ENCODE assay signal across 15 cellular contexts in the genomic region with DNA sequence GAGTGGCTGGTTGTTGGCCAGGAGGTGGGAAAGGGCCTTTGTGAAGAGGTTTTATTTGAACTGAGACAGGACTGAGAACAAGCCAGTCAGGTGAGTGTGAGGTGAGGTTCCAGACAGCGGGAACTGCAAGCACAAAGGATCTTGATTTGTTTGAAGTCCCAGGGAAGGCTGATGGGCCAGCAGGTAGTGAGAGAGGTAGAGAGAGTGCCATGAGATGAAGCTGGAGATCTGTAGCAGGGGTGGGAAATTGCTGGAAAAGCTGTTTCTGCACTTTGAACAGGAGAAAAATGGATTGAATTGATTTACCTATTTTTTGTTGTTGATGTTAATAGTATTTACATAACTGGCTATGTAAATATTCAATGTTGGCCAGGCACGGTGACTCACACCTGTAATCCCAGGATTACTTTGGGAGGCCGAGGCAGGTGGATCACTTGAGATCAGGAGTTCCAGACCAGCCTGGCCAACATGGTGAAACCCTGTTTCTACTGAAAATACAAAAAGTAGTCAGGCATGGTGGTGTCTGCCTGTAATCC. TPM values are rescaled to one million over a fixed set of nuclear protein-coding genes. Genes with fewer than 3 reads are reported as not detected.
DNase-seq lines count a peak whose midpoint lies in the region; ATAC-seq and TF ChIP-seq lines count a peak whose summit lies in the region.
"Had no signal": no experiment of that assay in that cellular context is flagged by ENCODE, and none has a peak within 500 bp of the region (broad histone marks: within the 10 kb centered on the region; RNA-seq: fewer than 3 reads in every experiment).

No MANE protein-coding gene starts in this region.

- no peaks in the 10 kb centered on the region for H3K4me1 ChIP-seq in CD4-positive, CD25-positive, alpha-beta regulatory T cell (ENCODE audit: control insufficient read depth, insufficient read depth, low read length, poor library complexity, severe bottlenecking)
- no peaks in the 10 kb centered on the region for H3K4me1 ChIP-seq in gastrocnemius medialis

- no peaks in the 10 kb centered on the region for H3K36me3 Mint-ChIP-seq in CD4-positive, CD25-positive, alpha-beta regulatory T cell
- peaks cover 4% of the 10 kb centered on the region for H3K36me3 Mint-ChIP-seq in glutamatergic neuron (ENCODE audit: unreplicated experiment)

- H3K4me1 Mint-ChIP-seq in CD4-positive, CD25-positive, alpha-beta regulatory T cell = peaks cover 4 to 30% (median 12%) of the 10 kb centered on the region in 4 donors
- no peaks in the 10 kb centered on the region for H3K4me1 Mint-ChIP-seq in glutamatergic neuron (ENCODE audit: low read depth, unreplicated experiment)

- ATAC-seq in CD4-positive, CD25-positive, alpha-beta regulatory T cell (ENCODE audit: low read depth in 2 of 2) = no peak
- ATAC-seq in GM21619 (IDR thresholded peaks at IDR 0.05; ENCODE audit: unreplicated experiment) (no peak), gastrocnemius medialis (no peak)

- H3K27me3 Mint-ChIP-seq in CD4-positive, CD25-positive, alpha-beta regulatory T cell = no peaks in the 10 kb centered on the region
- peaks cover 11% of the 10 kb centered on the region for H3K27me3 Mint-ChIP-seq in glutamatergic neuron (ENCODE audit: unreplicated experiment)
- H3K27me3 Mint-ChIP-seq: stimulated activated naive CD8-positive, alpha-beta T cell treated with anti-CD3 and anti-CD28 coated beads, Interleukin-15, Interleukin-2, amounts not matched to agents 100 ng/mL and 50 ng/mL, for 24 hours had no signal

- no peak overlapping the region for H3K27ac ChIP-seq in CD4-positive, CD25-positive, alpha-beta regulatory T cell (ENCODE audit: insufficient read depth, low read length, poor library complexity, severe bottlenecking)
- H3K27ac ChIP-seq in gastrocnemius medialis = no peak overlapping the region
- H3K27ac ChIP-seq: brain microvascular endothelial cell, GM23248 had no signal

- no peaks in the 10 kb centered on the region for H3K9me3 ChIP-seq in CD4-positive, CD25-positive, alpha-beta regulatory T cell (ENCODE audit: control insufficient read depth in 2 of 2, low read length in 2 of 2)
- no peaks in the 10 kb centered on the region for H3K9me3 ChIP-seq in gastrocnemius medialis

- DNase-seq in CD4-positive, CD25-positive, alpha-beta regulatory T cell = no peak
- DNase-seq in NCI-H2029 treated with DMSO at 0.1 percent for 48 hours (lab: John Stamatoyannopoulos, UW) (peak; percentile 98), glutamatergic neuron (no peak), T-helper 1 cell (no peak), gastrocnemius medialis (no peak)
- DNase-seq: activated naive CD4-positive, alpha-beta T cell; brain microvascular endothelial cell; effector memory CD4-positive, alpha-beta T cell; GM23248; NCI-H524 treated with DMSO at 0.1 percent for 48 hours; SHP77; stimulated activated CD4-positive, alpha-beta T cell treated with anti-CD3 and anti-CD28 coated beads, Interleukin-4, amount 100 ng/mL, for 1 hour had no signal

- no peak overlapping the region for H3K4me3 ChIP-seq in CD4-positive, CD25-positive, alpha-beta regulatory T cell (ENCODE audit: low read depth, low read length)
- H3K4me3 ChIP-seq in gastrocnemius medialis = no peak overlapping the region
- H3K4me3 ChIP-seq: GM23248 had no signal

- H3K27ac Mint-ChIP-seq in CD4-positive, CD25-positive, alpha-beta regulatory T cell = peak overlapping the region; percentile 72 to 86 (median 86)
- peak overlapping the region; percentile 57 for H3K27ac Mint-ChIP-seq in glutamatergic neuron (ENCODE audit: unreplicated experiment)
- H3K27ac Mint-ChIP-seq: stimulated activated naive CD8-positive, alpha-beta T cell treated with anti-CD3 and anti-CD28 coated beads, Interleukin-15, Interleukin-2, amounts not matched to agents 100 ng/mL and 50 ng/mL, for 24 hours had no signal

- TF ChIP-seq POLR2A in gastrocnemius medialis (IDR thresholded peaks at IDR 0.05) = no peak

- no peaks in the 10 kb centered on the region for H3K9me3 Mint-ChIP-seq in CD4-positive, CD25-positive, alpha-beta regulatory T cell
- peaks cover 6% of the 10 kb centered on the region for H3K9me3 Mint-ChIP-seq in glutamatergic neuron (ENCODE audit: unreplicated experiment)
- H3K9me3 Mint-ChIP-seq: stimulated activated naive CD8-positive, alpha-beta T cell treated with anti-CD3 and anti-CD28 coated beads, Interleukin-15, Interleukin-2, amounts not matched to agents 100 ng/mL and 50 ng/mL, for 24 hours had no signal

- intact Hi-C loops in gastrocnemius medialis (cut with DNase I; ENCODE audit: low total_unique reads) = no loop called here

- H3K4me3 Mint-ChIP-seq in CD4-positive, CD25-positive, alpha-beta regulatory T cell = no peak overlapping the region
- H3K4me3 Mint-ChIP-seq in glutamatergic neuron (ENCODE audit: unreplicated experiment) = no peak overlapping the region
- H3K4me3 Mint-ChIP-seq: stimulated activated naive CD8-positive, alpha-beta T cell treated with anti-CD3 and anti-CD28 coated beads, Interleukin-15, Interleukin-2, amounts not matched to agents 100 ng/mL and 50 ng/mL, for 24 hours had no signal

- H3K27me3 ChIP-seq in CD4-positive, CD25-positive, alpha-beta regulatory T cell (ENCODE audit: control insufficient read depth, insufficient read depth, low read length) = no peaks in the 10 kb centered on the region
- H3K27me3 ChIP-seq in gastrocnemius medialis = no peaks in the 10 kb centered on the region
- H3K27me3 ChIP-seq: brain microvascular endothelial cell had no signal

- H3K36me3 ChIP-seq in CD4-positive, CD25-positive, alpha-beta regulatory T cell (ENCODE audit: control insufficient read depth, insufficient read depth, low read length) = no peaks in the 10 kb centered on the region
- no peaks in the 10 kb centered on the region for H3K36me3 ChIP-seq in gastrocnemius medialis
- H3K36me3 ChIP-seq: brain microvascular endothelial cell had no signal

- in situ Hi-C loops in gastrocnemius medialis (cut with MboI; ENCODE audit: low sequenced_read_pairs in 4 of 4) = loop anchor here (10.0 to 25.0 kb wide), 4 partner anchors 87 to 200 kb away; a partner anchor contains a TSS

- TF ChIP-seq CTCF in glutamatergic neuron (IDR thresholded peaks at IDR 0.05; ENCODE audit: partially characterized antibody, unreplicated experiment) = no peak
- no peak for TF ChIP-seq CTCF in gastrocnemius medialis (IDR thresholded peaks at IDR 0.05 in 4 of 5, conservative IDR thresholded peaks at IDR 0.05 in 1 of 5)

RNA-seq across cellular contexts. Expression of a gene that starts 7.7 kb away (rescaled TPM):
- total RNA-seq in CD4-positive, CD25-positive, alpha-beta regulatory T cell = 20.1 TPM
- 100 to 1,000 TPM in 3 of 4 donors, 10 to 100 TPM in 1; 93.5 to 110 (median 103) TPM for polyA plus RNA-seq in CD4-positive, CD25-positive, alpha-beta regulatory T cell
- total RNA-seq in glutamatergic neuron (ENCODE audit: unreplicated experiment) (37.6 TPM), gastrocnemius medialis (10 to 100 TPM; 11.8 to 32.6 (median 17.8) TPM)

RNA-seq across cellular contexts. Expression of a gene that starts 8.1 kb away (rescaled TPM):
- total RNA-seq in CD4-positive, CD25-positive, alpha-beta regulatory T cell = 26.0 TPM
- polyA plus RNA-seq in CD4-positive, CD25-positive, alpha-beta regulatory T cell = 10 to 100 TPM; 76.4 to 89.8 (median 81.5) TPM
- 43.2 TPM for total RNA-seq in glutamatergic neuron (ENCODE audit: unreplicated experiment)
- 10 to 100 TPM; 23.7 to 29.5 (median 27.4) TPM for total RNA-seq in gastrocnemius medialis

RNA-seq across cellular contexts. Expression of a gene that starts 30.2 kb away (rescaled TPM):
- 2.3 TPM for total RNA-seq in CD4-positive, CD25-positive, alpha-beta regulatory T cell
- 1 to 10 TPM; 1.7 to 3.8 (median 3.3) TPM for polyA plus RNA-seq in CD4-positive, CD25-positive, alpha-beta regulatory T cell
- 7.8 TPM for total RNA-seq in glutamatergic neuron (ENCODE audit: unreplicated experiment)
- total RNA-seq in gastrocnemius medialis = 10 to 100 TPM; 16.7 to 34.1 (median 24.7) TPM

RNA-seq across cellular contexts. Expression of a gene that starts 35.0 kb away (rescaled TPM):
- total RNA-seq in CD4-positive, CD25-positive, alpha-beta regulatory T cell = 393 TPM
- polyA plus RNA-seq in CD4-positive, CD25-positive, alpha-beta regulatory T cell = 100 to 1,000 TPM; 106 to 155 (median 116) TPM
- total RNA-seq in glutamatergic neuron (ENCODE audit: unreplicated experiment) (not detected), gastrocnemius medialis (1 to 10 TPM in 1 of 4 donors, under 1 TPM in 2, not detected in 1; 0.16 to 1.9 (median 0.86) TPM)
- polyA plus RNA-seq: GM23248, keratinocyte had no signal

RNA-seq across cellular contexts. Expression of a gene that starts 42.4 kb away (rescaled TPM):
- total RNA-seq in CD4-positive, CD25-positive, alpha-beta regulatory T cell = 6.0 TPM
- 1 to 10 TPM; 4.5 to 8.0 (median 6.7) TPM for polyA plus RNA-seq in CD4-positive, CD25-positive, alpha-beta regulatory T cell
- total RNA-seq in glutamatergic neuron (ENCODE audit: unreplicated experiment) (74.7 TPM), gastrocnemius medialis (10 to 100 TPM in 2 of 4 donors, 1 to 10 TPM in 2; 4.4 to 12.7 (median 8.7) TPM)
